20 cellular contexts compared by ENCODE assay signal in the genomic region with DNA sequence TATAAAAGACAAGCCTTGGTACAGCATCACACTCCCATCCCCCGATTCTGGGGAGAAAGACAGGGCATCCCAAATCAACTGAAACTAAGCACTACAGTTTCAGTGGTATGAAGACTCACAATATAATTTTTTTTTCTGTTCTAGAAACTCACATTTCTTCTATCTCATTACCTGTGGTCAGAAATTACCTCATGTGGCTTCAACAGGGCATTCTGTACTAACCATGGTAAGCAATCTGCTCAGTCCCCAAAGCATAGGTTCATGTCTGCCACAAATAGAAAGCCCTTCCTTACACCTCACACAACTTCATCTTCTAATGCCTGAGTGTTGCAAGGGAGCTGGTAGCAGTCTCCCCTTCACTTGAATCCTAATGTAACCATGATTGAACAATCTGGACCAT.
DNase-seq lines count a peak whose midpoint lies in the region; ATAC-seq and TF ChIP-seq lines count a peak whose summit lies in the region.
"Had no signal": no experiment of that assay in that cellular context is flagged by ENCODE, and none has a peak within 500 bp of the region (broad histone marks: within the 10 kb centered on the region; RNA-seq: fewer than 3 reads in every experiment).

No MANE protein-coding gene starts in this region.

- 96 to 97% methylated on average over 1 of the region's 1 CpG for WGBS in lower leg skin, 2 donors

- no peaks in the 10 kb centered on the region for H3K36me3 ChIP-seq in effector memory CD4-positive, alpha-beta T cell (ENCODE audit: control insufficient read depth, insufficient read depth, low read length)
- H3K36me3 ChIP-seq: esophagus muscularis mucosa, thoracic aorta had no signal

- no peak overlapping the region for H3K4me3 Mint-ChIP-seq in stimulated activated naive CD8-positive, alpha-beta T cell treated with anti-CD3 and anti-CD28 coated beads, Interleukin-15, amount 100 ng/mL, for 72 hours
- H3K4me3 Mint-ChIP-seq: activated naive CD8-positive, alpha-beta T cell treated with anti-CD3 and anti-CD28 coated beads for 36 hours; activated T-cell treated with anti-CD3 and anti-CD28 coated beads, Interleukin-2, amount 50 U/mL, for 24 hours had no signal

- peaks cover 11% of the 10 kb centered on the region for H3K27me3 Mint-ChIP-seq in stimulated activated naive CD8-positive, alpha-beta T cell treated with anti-CD3 and anti-CD28 coated beads, Interleukin-15, amount 100 ng/mL, for 72 hours

- no peaks in the 10 kb centered on the region for H3K27me3 ChIP-seq in effector memory CD4-positive, alpha-beta T cell (replicated peaks; ENCODE audit: control insufficient read depth, insufficient read depth, low read length, poor library complexity, severe bottlenecking)
- H3K27me3 ChIP-seq: dorsolateral prefrontal cortex, esophagus muscularis mucosa had no signal

- no peaks in the 10 kb centered on the region for H3K9me3 ChIP-seq in effector memory CD4-positive, alpha-beta T cell (ENCODE audit: control insufficient read depth, low read length)
- H3K9me3 ChIP-seq: esophagus muscularis mucosa, thoracic aorta had no signal

- TF ChIP-seq POLR2A in lower leg skin (IDR thresholded peaks at IDR 0.05), result no peak

- H3K4me1 Mint-ChIP-seq in stimulated activated naive CD8-positive, alpha-beta T cell treated with anti-CD3 and anti-CD28 coated beads, Interleukin-15, amount 100 ng/mL, for 72 hours, result no peaks in the 10 kb centered on the region

- no peaks in the 10 kb centered on the region for H3K4me1 ChIP-seq in effector memory CD4-positive, alpha-beta T cell (ENCODE audit: control insufficient read depth, insufficient read depth, low read length, poor library complexity, severe bottlenecking)
- H3K4me1 ChIP-seq: esophagus muscularis mucosa had no signal

- no peaks in the 10 kb centered on the region for H3K9me3 Mint-ChIP-seq in stimulated activated naive CD8-positive, alpha-beta T cell treated with anti-CD3 and anti-CD28 coated beads, Interleukin-15, amount 100 ng/mL, for 72 hours
- H3K9me3 Mint-ChIP-seq: activated naive CD8-positive, alpha-beta T cell treated with anti-CD3 and anti-CD28 coated beads for 36 hours; activated T-cell treated with anti-CD3 and anti-CD28 coated beads, Interleukin-2, amount 50 U/mL, for 24 hours had no signal

- ATAC-seq in stimulated activated naive CD8-positive, alpha-beta T cell treated with anti-CD3 and anti-CD28 coated beads, Interleukin-15, amount 100 ng/mL, for 72 hours, result peak; percentile 74
- ATAC-seq in stimulated activated naive CD8-positive, alpha-beta T cell treated with anti-CD3 and anti-CD28 coated beads, Interleukin-15, Interleukin-2, amounts not matched to agents 100 U/mL and 50 U/mL, for 24 hours, result no peak
- ATAC-seq in GM21737 (IDR thresholded peaks at IDR 0.05; ENCODE audit: unreplicated experiment) (peak; percentile 59), HG03354 (IDR thresholded peaks at IDR 0.05; ENCODE audit: poor library complexity, severe bottlenecking, unreplicated experiment) (peak; percentile 65)
- ATAC-seq: Panc1 had no signal

- no peak for TF ChIP-seq CTCF in lower leg skin (IDR thresholded peaks at IDR 0.05)

- no peak for DNase-seq in stimulated activated naive CD8-positive, alpha-beta T cell treated with anti-CD3 and anti-CD28 coated beads, Interleukin-15, amount 100 ng/mL, for 72 hours
- DNase-seq in stimulated activated naive CD8-positive, alpha-beta T cell treated with anti-CD3 and anti-CD28 coated beads, Interleukin-15, Interleukin-2, amounts not matched to agents 100 U/mL and 50 U/mL, for 24 hours, result no peak
- no peak for DNase-seq in head of caudate nucleus
- no peak for DNase-seq in NCI-H2029 treated with DMSO at 0.1 percent for 48 hours (lab: John Stamatoyannopoulos, UW)
- no peak for DNase-seq in lower leg skin (ENCODE audit: low spot score in 2 of 2)
- no peak for DNase-seq in effector memory CD4-positive, alpha-beta T cell
- DNase-seq: activated naive CD8-positive, alpha-beta T cell treated with anti-CD3 and anti-CD28 coated beads for 36 hours; activated T-cell treated with anti-CD3 and anti-CD28 coated beads, Interleukin-2, amount 50 U/mL, for 24 hours; C1 segment of cervical spinal cord; dorsolateral prefrontal cortex; GOT3; NCI-H2107; NCI-H748 treated with DMSO at 0.1 percent for 48 hours; stimulated activated CD4-positive, alpha-beta T cell treated with anti-CD3 and anti-CD28 coated beads, Interleukin-2, amount 100 ng/mL, for 24 hours had no signal

- H3K27ac Mint-ChIP-seq in stimulated activated naive CD8-positive, alpha-beta T cell treated with anti-CD3 and anti-CD28 coated beads, Interleukin-15, amount 100 ng/mL, for 72 hours, result no peak overlapping the region
- H3K27ac Mint-ChIP-seq: activated naive CD8-positive, alpha-beta T cell treated with anti-CD3 and anti-CD28 coated beads for 36 hours; activated T-cell treated with anti-CD3 and anti-CD28 coated beads, Interleukin-2, amount 50 U/mL, for 24 hours had no signal

- H3K4me3 ChIP-seq in lower leg skin (ENCODE audit: low read depth, poor library complexity, severe bottlenecking), result no peak overlapping the region
- no peak overlapping the region for H3K4me3 ChIP-seq in effector memory CD4-positive, alpha-beta T cell (ENCODE audit: insufficient read depth, low read depth, low read length, poor library complexity, severe bottlenecking)
- H3K4me3 ChIP-seq: SK-N-MC had no signal

- no peak overlapping the region for H3K27ac ChIP-seq in effector memory CD4-positive, alpha-beta T cell (ENCODE audit: insufficient read depth, low read length, poor library complexity, severe bottlenecking)
- H3K27ac ChIP-seq: dorsolateral prefrontal cortex, esophagus muscularis mucosa, SK-N-MC, thoracic aorta had no signal

- intact Hi-C loops in head of caudate nucleus (cut with DNase I) (no loop called here), lower leg skin (cut with DNase I; ENCODE audit: low total_unique reads) (no loop called here)
